8 cellular contexts compared by ENCODE assay signal in the genomic region with DNA sequence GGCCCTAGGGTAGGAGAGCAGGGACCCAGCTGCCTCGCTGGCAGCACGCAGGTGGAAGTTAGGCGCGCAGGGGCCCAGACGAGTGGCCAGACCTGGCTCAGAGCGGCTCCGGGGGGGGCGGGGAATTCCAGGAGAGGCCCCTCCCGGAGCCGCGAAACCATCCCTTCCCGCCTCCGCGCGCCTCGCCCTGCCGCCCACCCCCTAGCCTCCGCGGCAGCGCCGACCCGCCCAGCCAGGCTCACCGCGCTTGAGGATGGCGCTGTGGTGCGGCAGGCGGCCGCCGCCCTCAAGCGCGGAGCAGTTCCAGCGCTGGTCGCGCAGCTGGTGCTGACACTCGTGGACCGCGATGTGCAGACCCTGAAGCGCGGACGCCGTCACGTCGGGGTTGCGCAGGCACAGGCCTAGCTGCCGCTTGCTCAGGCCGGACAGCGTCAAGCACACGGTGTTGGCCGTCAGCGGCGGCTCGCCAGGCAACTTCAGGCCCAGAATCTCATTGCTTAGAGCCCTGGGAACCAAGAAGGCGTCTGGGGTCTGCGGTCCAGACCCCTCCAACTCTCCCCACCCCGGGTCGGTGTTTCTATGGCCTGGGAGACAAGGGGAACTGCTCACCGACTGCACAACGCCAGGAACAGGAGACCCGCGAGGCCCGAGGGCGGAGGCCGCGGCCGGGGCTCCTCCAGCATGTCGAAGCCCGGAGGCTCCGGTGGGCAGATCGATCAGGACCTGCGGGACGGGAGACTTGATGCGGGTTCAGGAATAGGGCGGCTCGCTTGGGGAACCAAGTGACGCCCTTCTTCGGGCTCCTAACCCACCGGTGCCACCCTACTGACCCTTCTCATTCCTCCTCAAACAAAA. TPM values are rescaled to one million over a fixed set of nuclear protein-coding genes. Genes with fewer than 3 reads are reported as not detected.
DNase-seq lines count a peak whose midpoint lies in the region; ATAC-seq, FAIRE-seq and TF ChIP-seq lines count a peak whose summit lies in the region.

No MANE protein-coding gene starts in this region.

- H2AFZ ChIP-seq in Karpas-422 (ENCODE audit: low read length) = no peak overlapping the region

- intact Hi-C loops in pancreas (cut with DNase I) = no loop called here

- TF ChIP-seq CTCF in pancreas (IDR thresholded peaks at IDR 0.05) = no peak

- H3K79me2 ChIP-seq in Karpas-422 (ENCODE audit: low read length) = no peaks in the 10 kb centered on the region

- H4K20me1 ChIP-seq in Karpas-422 (ENCODE audit: insufficient read depth, low read depth, low read length) = no peaks in the 10 kb centered on the region

- WGBS in pancreas, 2 donors = 28 to 29% methylated on average over 70 to 77 of the region's 77 CpGs

- H3K4me1 ChIP-seq in Karpas-422 (ENCODE audit: low read length) = peaks cover 29% of the 10 kb centered on the region
- H3K4me1 ChIP-seq in pancreas = no peaks in the 10 kb centered on the region

- H3K27me3 ChIP-seq in Karpas-422 (ENCODE audit: low read length) (no peaks in the 10 kb centered on the region), pancreas (peaks cover 0 to 9% (median 3%) of the 10 kb centered on the region in 4 donors)

- H3K4me3 ChIP-seq in Karpas-422 (ENCODE audit: low read length) (peak overlapping the region; percentile 56; the same call in 1 of the 2 replicates), pancreas (no peak overlapping the region)

- H3K9ac ChIP-seq in Karpas-422 (ENCODE audit: low read length) = no peak overlapping the region

- DNase-seq in D341Med (ENCODE audit: low spot score) (peak; percentile 61), Karpas-422 (no peak), pancreas (peak in 1 of 6 donors; percentile 62), NCI-H128 (lab: John Stamatoyannopoulos, UW; ENCODE audit: unreplicated experiment) (no peak), NCI-H1048 (lab: John Stamatoyannopoulos, UW) (no peak), RCC 7860 (ENCODE audit: low spot score) (no peak)
- peak; percentile 23 for DNase-seq in effector CD4-positive, alpha-beta T cell

- H3K4me2 ChIP-seq in Karpas-422 (ENCODE audit: low read depth, low read length, poor library complexity, severe bottlenecking) = peak overlapping the region; percentile 70

- peak in 3 of 4 donors; percentile 20 to 46 (median 35) for ATAC-seq in pancreas
- no peak for ATAC-seq in GM21423 (IDR thresholded peaks at IDR 0.05; ENCODE audit: unreplicated experiment)

- H3K27ac ChIP-seq in Karpas-422 (ENCODE audit: low read length) = no peak overlapping the region
- H3K27ac ChIP-seq in pancreas = no peak overlapping the region

- FAIRE-seq in pancreas (lab: Jason Lieb, UNC) = no peak
- no peak for FAIRE-seq in RCC 7860 (lab: Jason Lieb, UNC)

- H3K9me3 ChIP-seq in Karpas-422 (ENCODE audit: low read length) (no peaks in the 10 kb centered on the region), pancreas (no peaks in the 10 kb centered on the region)

- no peaks in the 10 kb centered on the region for H3K9me2 ChIP-seq in Karpas-422 (replicated peaks; ENCODE audit: insufficient read depth, low read length)

- no peaks in the 10 kb centered on the region for H3K36me3 ChIP-seq in Karpas-422 (ENCODE audit: insufficient read depth, low read length)
- no peaks in the 10 kb centered on the region for H3K36me3 ChIP-seq in pancreas

RNA-seq across cellular contexts. Expression of gene WNT10B, which starts 1.5 kb away (rescaled TPM):
- total RNA-seq in Karpas-422 (2014; rRNA removed; shearing (Covaris generic); ENCODE audit: low replicate concordance) = 0.61 and 1.0 TPM in 2 replicates
- total RNA-seq in pancreas = under 1 TPM in 5 of 6 donors, not detected in 1; 0.08 to 0.31 (median 0.12) TPM
- under 1 TPM; 0.34 to 0.59 TPM for polyA plus RNA-seq in pancreas

RNA-seq across cellular contexts. Expression of gene WNT1, which starts 8.0 kb away (rescaled TPM):
- total RNA-seq in Karpas-422 (2014; rRNA removed; shearing (Covaris generic); ENCODE audit: low replicate concordance) = not detected in 2 replicates
- total RNA-seq in pancreas = not detected
- not detected for polyA plus RNA-seq in pancreas

RNA-seq across cellular contexts. Expression of gene ARF3, which starts 12.8 kb away (rescaled TPM):
- total RNA-seq in Karpas-422 (2014; rRNA removed; shearing (Covaris generic); ENCODE audit: low replicate concordance) = 51.7 and 57.5 TPM in 2 replicates
- total RNA-seq in pancreas = 10 to 100 TPM; 45.1 to 96.0 (median 61.7) TPM
- 10 to 100 TPM; 29.5 to 42.1 TPM for polyA plus RNA-seq in pancreas

RNA-seq across cellular contexts. Expression of gene DDN, which starts 29.1 kb away (rescaled TPM):
- 9.6 and 20.2 TPM in 2 replicates for total RNA-seq in Karpas-422 (2014; rRNA removed; shearing (Covaris generic); ENCODE audit: low replicate concordance)
- total RNA-seq in pancreas = under 1 TPM in 3 of 6 donors, not detected in 3; 0.03 to 0.09 (median 0.06) TPM
- under 1 TPM; 0.04 to 0.12 TPM for polyA plus RNA-seq in pancreas

RNA-seq across cellular contexts. Expression of gene FKBP11, which starts 44.8 kb away (rescaled TPM):
- 22.0 and 29.8 TPM in 2 replicates for total RNA-seq in Karpas-422 (2014; rRNA removed; shearing (Covaris generic); ENCODE audit: low replicate concordance)
- total RNA-seq in pancreas = 100 to 1,000 TPM in 4 of 6 donors, 10 to 100 TPM in 2; 70.9 to 144 (median 127) TPM
- polyA plus RNA-seq in pancreas = 100 to 1,000 TPM in 1 of 2 donors, 10 to 100 TPM in 1; 97.3 to 155 TPM

Comparison
In these comparisons a context has a peak if more than half of its experiments do, and no peak if none do; other contexts are left out.
1. DNase-seq: peak in D341Med (single experiment) and effector CD4-positive, alpha-beta T cell (single experiment); none in Karpas-422 (single experiment), NCI-H128 (single experiment), NCI-H1048 (single experiment) and RCC 7860 (single experiment).